1 cellular context compared by ENCODE assay signal in the genomic region with DNA sequence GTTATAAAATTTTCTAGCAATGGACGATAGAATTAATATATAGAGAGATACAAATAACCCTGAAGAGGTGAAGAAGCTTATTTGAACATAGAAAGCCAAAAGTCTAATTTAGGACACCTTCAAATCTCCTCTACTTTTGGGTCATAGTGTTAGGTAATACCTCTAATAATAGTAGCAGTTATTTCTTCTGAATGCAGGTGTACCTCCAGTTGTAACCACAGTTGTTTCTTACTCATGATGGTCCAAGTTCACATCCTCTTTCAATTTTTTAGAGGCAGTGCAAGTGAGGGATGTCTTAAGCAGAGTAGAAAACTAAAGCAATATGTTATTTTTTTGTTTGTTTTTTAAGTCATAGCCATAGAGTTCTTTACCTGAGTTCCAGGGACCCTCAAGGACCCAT.
TF ChIP-seq lines count a peak whose summit lies in the region.

No MANE protein-coding gene starts in this region.

TF ChIP-seq in GM12878, 131 proteins besides CTCF, POLR2A, EP300 and RAD21:
- TF ChIP-seq MEF2A (IDR thresholded peaks at IDR 0.05; ENCODE audit: insufficient read depth, low read depth, low read length) (peak; percentile 78), FOXM1 (IDR thresholded peaks at IDR 0.05; ENCODE audit: low read depth, low read length) (peak; percentile 59; the same call in 1 of the 2 replicates), RUNX3 (IDR thresholded peaks at IDR 0.05; ENCODE audit: low read length) (peak; percentile 86), JUNB (IDR thresholded peaks at IDR 0.05) (peak; percentile 72), NFIC (IDR thresholded peaks at IDR 0.05; ENCODE audit: low read depth, low read length) (peak; percentile 85; the same call in 1 of the 2 replicates), ZNF274 (IDR thresholded peaks at IDR 0.05; ENCODE audit: insufficient read depth, insufficient read length) (no peak), ZBED1 (IDR thresholded peaks at IDR 0.05; ENCODE audit: borderline replicate concordance) (peak; percentile 36; the same call in 1 of the 2 replicates), CREM (IDR thresholded peaks at IDR 0.05; ENCODE audit: low read depth) (peak; percentile 57; the same call in 1 of the 2 replicates), CREB1 (IDR thresholded peaks at IDR 0.05; ENCODE audit: low read depth) (0 out of 2 replicates have a peak, but pooled peaks have one; percentile 50)
- TF ChIP-seq, protein P1, sequence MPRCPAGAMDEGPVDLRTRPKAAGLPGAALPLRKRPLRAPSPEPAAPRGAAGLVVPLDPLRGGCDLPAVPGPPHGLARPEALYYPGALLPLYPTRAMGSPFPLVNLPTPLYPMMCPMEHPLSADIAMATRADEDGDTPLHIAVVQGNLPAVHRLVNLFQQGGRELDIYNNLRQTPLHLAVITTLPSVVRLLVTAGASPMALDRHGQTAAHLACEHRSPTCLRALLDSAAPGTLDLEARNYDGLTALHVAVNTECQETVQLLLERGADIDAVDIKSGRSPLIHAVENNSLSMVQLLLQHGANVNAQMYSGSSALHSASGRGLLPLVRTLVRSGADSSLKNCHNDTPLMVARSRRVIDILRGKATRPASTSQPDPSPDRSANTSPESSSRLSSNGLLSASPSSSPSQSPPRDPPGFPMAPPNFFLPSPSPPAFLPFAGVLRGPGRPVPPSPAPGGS (IDR thresholded peaks at IDR 0.05; ENCODE audit: borderline replicate concordance, insufficient read depth, low read depth, low read length, poor library complexity, severe bottlenecking), result peak; percentile 16
- TF ChIP-seq, protein P2, sequence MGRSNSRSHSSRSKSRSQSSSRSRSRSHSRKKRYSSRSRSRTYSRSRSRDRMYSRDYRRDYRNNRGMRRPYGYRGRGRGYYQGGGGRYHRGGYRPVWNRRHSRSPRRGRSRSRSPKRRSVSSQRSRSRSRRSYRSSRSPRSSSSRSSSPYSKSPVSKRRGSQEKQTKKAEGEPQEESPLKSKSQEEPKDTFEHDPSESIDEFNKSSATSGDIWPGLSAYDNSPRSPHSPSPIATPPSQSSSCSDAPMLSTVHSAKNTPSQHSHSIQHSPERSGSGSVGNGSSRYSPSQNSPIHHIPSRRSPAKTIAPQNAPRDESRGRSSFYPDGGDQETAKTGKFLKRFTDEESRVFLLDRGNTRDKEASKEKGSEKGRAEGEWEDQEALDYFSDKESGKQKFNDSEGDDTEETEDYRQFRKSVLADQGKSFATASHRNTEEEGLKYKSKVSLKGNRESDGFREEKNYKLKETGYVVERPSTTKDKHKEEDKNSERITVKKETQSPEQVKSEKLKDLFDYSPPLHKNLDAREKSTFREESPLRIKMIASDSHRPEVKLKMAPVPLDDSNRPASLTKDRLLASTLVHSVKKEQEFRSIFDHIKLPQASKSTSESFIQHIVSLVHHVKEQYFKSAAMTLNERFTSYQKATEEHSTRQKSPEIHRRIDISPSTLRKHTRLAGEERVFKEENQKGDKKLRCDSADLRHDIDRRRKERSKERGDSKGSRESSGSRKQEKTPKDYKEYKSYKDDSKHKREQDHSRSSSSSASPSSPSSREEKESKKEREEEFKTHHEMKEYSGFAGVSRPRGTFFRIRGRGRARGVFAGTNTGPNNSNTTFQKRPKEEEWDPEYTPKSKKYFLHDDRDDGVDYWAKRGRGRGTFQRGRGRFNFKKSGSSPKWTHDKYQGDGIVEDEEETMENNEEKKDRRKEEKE (IDR thresholded peaks at IDR 0.05), result no peak
